Comparison of ENCODE assay signal across 12 cellular contexts in the genomic region with DNA sequence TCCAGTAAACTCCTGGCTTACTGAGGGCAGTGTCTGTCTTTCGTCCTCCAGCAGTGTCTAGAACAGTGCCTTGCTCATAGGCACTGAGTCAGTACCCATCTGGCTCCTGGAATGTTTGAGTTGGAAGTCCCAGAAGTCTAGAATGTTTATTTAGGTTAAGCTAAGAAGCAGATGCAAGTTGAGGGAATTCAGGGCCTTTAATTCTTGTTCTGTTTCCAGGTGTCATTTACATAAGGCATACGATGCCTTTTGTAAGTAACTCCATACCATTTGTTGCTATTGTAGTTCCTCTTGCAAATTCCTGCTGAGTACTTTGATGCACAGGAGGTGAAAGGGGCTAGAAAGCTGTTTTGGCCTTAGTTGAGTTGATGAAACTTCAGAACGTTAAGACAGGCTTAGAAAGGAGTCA. TPM values are rescaled to one million over a fixed set of nuclear protein-coding genes. Genes with fewer than 3 reads are reported as not detected.
DNase-seq lines count a peak whose midpoint lies in the region; ATAC-seq and TF ChIP-seq lines count a peak whose summit lies in the region.
"Had no signal": no experiment of that assay in that cellular context is flagged by ENCODE, and none has a peak within 500 bp of the region (broad histone marks: within the 10 kb centered on the region; RNA-seq: fewer than 3 reads in every experiment).

No MANE protein-coding gene starts in this region.

- H3K27ac Mint-ChIP-seq in activated CD4-positive, alpha-beta memory T cell treated with anti-CD3 and anti-CD28 coated beads for 36 hours = no peak overlapping the region
- H3K27ac Mint-ChIP-seq: activated T-helper 17 cell treated with anti-CD3 and anti-CD28 coated beads, Interleukin-2, amount 50 U/mL, for 72 hours had no signal

- no peaks in the 10 kb centered on the region for H3K27me3 ChIP-seq in RWPE2 (ENCODE audit: insufficient read depth, poor library complexity, severe bottlenecking)
- no peaks in the 10 kb centered on the region for H3K27me3 ChIP-seq in psoas muscle (ENCODE audit: insufficient read depth in 3 of 3, low read length in 2 of 3)
- no peaks in the 10 kb centered on the region for H3K27me3 ChIP-seq in BE2C
- H3K27me3 ChIP-seq: right lobe of liver had no signal

- intact Hi-C loops in psoas muscle (cut with DNase I) = no loop called here
- intact Hi-C loops in activated CD4-positive, alpha-beta memory T cell treated with anti-CD3 and anti-CD28 coated beads for 36 hours (cut with micrococcal nuclease) = no loop called here

- H3K36me3 ChIP-seq in RWPE2 (ENCODE audit: low read depth) (0 out of 2 replicates have a peak, but pooled peaks cover 3% of the 10 kb centered on the region), psoas muscle (ENCODE audit: insufficient read depth in 1 of 2, low read depth in 1 of 2) (no peaks in the 10 kb centered on the region), BE2C (no peaks in the 10 kb centered on the region)
- H3K36me3 ChIP-seq: right lobe of liver had no signal

- DNase-seq in GM03348 (ENCODE audit: low spot score) (peak; percentile 58), RWPE2 (ENCODE audit: low spot score) (no peak), fibroblast of mammary gland (ENCODE audit: low read depth) (peak; percentile 92), psoas muscle (no peak), erythroblast (lab: John Stamatoyannopoulos, UW) (no peak), NCI-H1930 (lab: John Stamatoyannopoulos, UW) (no peak), BE2C (no peak)
- DNase-seq in activated CD4-positive, alpha-beta memory T cell treated with anti-CD3 and anti-CD28 coated beads for 36 hours = no peak
- DNase-seq: NCI-H1092, right lobe of liver had no signal

- WGBS in psoas muscle, 3 donors = 27 to 51% (median 36%) methylated on average over 3 of the region's 3 CpGs

- H3K4me3 ChIP-seq in RWPE2 (ENCODE audit: severe bottlenecking) (no peak overlapping the region), fibroblast of mammary gland (ENCODE audit: control insufficient read depth, low read depth, low read length) (no peak overlapping the region), psoas muscle (no peak overlapping the region), BE2C (ENCODE audit: low read depth, low read length) (no peak overlapping the region)
- H3K4me3 ChIP-seq: right lobe of liver had no signal

- POLR2A ChIA-PET in activated CD4-positive, alpha-beta memory T cell treated with anti-CD3 and anti-CD28 coated beads for 36 hours (lab: Charles Lee) = no interaction called here

- CTCF ChIA-PET in activated CD4-positive, alpha-beta memory T cell treated with anti-CD3 and anti-CD28 coated beads for 36 hours (lab: Charles Lee) = no interaction called here

- no peaks in the 10 kb centered on the region for H3K36me3 Mint-ChIP-seq in activated CD4-positive, alpha-beta memory T cell treated with anti-CD3 and anti-CD28 coated beads for 36 hours

- H3K4me1 ChIP-seq in RWPE2 (ENCODE audit: insufficient read depth, poor library complexity, severe bottlenecking) (peaks cover 15% of the 10 kb centered on the region), psoas muscle (peaks cover 36% of the 10 kb centered on the region), BE2C (peaks cover under 1% of the 10 kb centered on the region; the same call in 1 of the 2 replicates)
- H3K4me1 ChIP-seq: right lobe of liver had no signal

- no peaks in the 10 kb centered on the region for H3K9me3 Mint-ChIP-seq in activated CD4-positive, alpha-beta memory T cell treated with anti-CD3 and anti-CD28 coated beads for 36 hours
- H3K9me3 Mint-ChIP-seq: activated T-helper 17 cell treated with anti-CD3 and anti-CD28 coated beads, Interleukin-2, amount 50 U/mL, for 72 hours had no signal

- TF ChIP-seq POLR2A in erythroblast (IDR thresholded peaks at IDR 0.05; ENCODE audit: low read length) = no peak

- H3K9me3 ChIP-seq in RWPE2 (ENCODE audit: severe bottlenecking) (no peaks in the 10 kb centered on the region), psoas muscle (no peaks in the 10 kb centered on the region), BE2C (no peaks in the 10 kb centered on the region)
- H3K9me3 ChIP-seq: right lobe of liver had no signal

- H3K27ac ChIP-seq in RWPE2 (ENCODE audit: poor library complexity, severe bottlenecking) (peak overlapping the region; percentile 56), psoas muscle (no peak overlapping the region)
- H3K27ac ChIP-seq: right lobe of liver, VCaP had no signal

- peaks cover 14% of the 10 kb centered on the region for H3K4me1 Mint-ChIP-seq in activated CD4-positive, alpha-beta memory T cell treated with anti-CD3 and anti-CD28 coated beads for 36 hours (ENCODE audit: low read depth)

- peak; percentile 98 for ATAC-seq in RWPE2 (ENCODE audit: low read depth)
- ATAC-seq in psoas muscle = peak in 3 of 4 donors; percentile 47 to 73 (median 56)
- ATAC-seq: activated T-helper 17 cell treated with anti-CD3 and anti-CD28 coated beads, Interleukin-2, amount 50 U/mL, for 72 hours; right lobe of liver had no signal

- no peak overlapping the region for H3K4me3 Mint-ChIP-seq in activated CD4-positive, alpha-beta memory T cell treated with anti-CD3 and anti-CD28 coated beads for 36 hours
- H3K4me3 Mint-ChIP-seq: activated T-helper 17 cell treated with anti-CD3 and anti-CD28 coated beads, Interleukin-2, amount 50 U/mL, for 72 hours had no signal

- TF ChIP-seq CTCF in RWPE2 (IDR thresholded peaks at IDR 0.05; ENCODE audit: poor library complexity, severe bottlenecking) (no peak), fibroblast of mammary gland (conservative IDR thresholded peaks at IDR 0.05; ENCODE audit: control insufficient read depth, insufficient read depth, low read depth, low read length) (no peak), psoas muscle (IDR thresholded peaks at IDR 0.05) (no peak), BE2C (IDR thresholded peaks at IDR 0.05; ENCODE audit: low read depth, low read length) (no peak)

- no peaks in the 10 kb centered on the region for H3K27me3 Mint-ChIP-seq in activated CD4-positive, alpha-beta memory T cell treated with anti-CD3 and anti-CD28 coated beads for 36 hours
- H3K27me3 Mint-ChIP-seq: activated T-helper 17 cell treated with anti-CD3 and anti-CD28 coated beads, Interleukin-2, amount 50 U/mL, for 72 hours had no signal

RNA-seq across cellular contexts. Expression of a gene that starts 22.2 kb away (rescaled TPM):
- 10 to 100 TPM; 34.0 to 43.5 (median 37.3) TPM for total RNA-seq in psoas muscle
- polyA plus RNA-seq in psoas muscle = 10 to 100 TPM; 28.8 to 30.3 (median 28.8) TPM
- polyA plus RNA-seq in BE2C (2012; ENCODE audit: insufficient read depth, insufficient read length, low read depth) = 4.3 TPM
- 1 to 10 TPM; 7.1 to 8.0 TPM for total RNA-seq in activated CD4-positive, alpha-beta memory T cell treated with anti-CD3 and anti-CD28 coated beads for 36 hours

Comparison
In these comparisons a context has a peak if more than half of its experiments do, and no peak if none do; other contexts are left out.
1. DNase-seq: peak in GM03348 (single experiment) and fibroblast of mammary gland (single experiment); none in RWPE2 (single experiment), psoas muscle (0 of 2), erythroblast (0 of 2), NCI-H1930 (0 of 2), BE2C (single experiment) and activated CD4-positive, alpha-beta memory T cell treated with anti-CD3 and anti-CD28 coated beads for 36 hours (single experiment).